ENCODE assay signal across 21 cellular contexts in genomic region chr20:33893314-33893713, GRCh38.
DNase-seq lines count a peak whose midpoint lies in the region; ATAC-seq, FAIRE-seq and TF ChIP-seq lines count a peak whose summit lies in the region.
"Had no signal": no experiment of that assay in that cellular context is flagged by ENCODE, and none has a peak within 500 bp of the region (broad histone marks: within the 10 kb centered on the region; RNA-seq: fewer than 3 reads in every experiment).

No MANE protein-coding gene starts in this region.

- no peak overlapping the region for H3K27ac ChIP-seq in prostate gland
- H3K27ac ChIP-seq: right lobe of liver, SJSA1 had no signal

- DNase-seq in AG04449 (ENCODE audit: low read depth, low spot score) (peak; percentile 41), HS-27A (ENCODE audit: low read depth) (peak; percentile 74), bronchial epithelial cell (ENCODE audit: low read depth) (peak; percentile 55), hepatic stellate cell (ENCODE audit: low spot score) (peak; percentile 72), Right ventricle myocardium superior (no peak), NCI-H446 (lab: John Stamatoyannopoulos, UW) (no peak), prostate gland (ENCODE audit: low spot score) (no peak), activated gamma-delta T cell (lab: John Stamatoyannopoulos, UW) (no peak)
- DNase-seq: activated CD4-positive, CD25-positive, alpha-beta regulatory T cell treated with anti-CD3 and anti-CD28 coated beads, Interleukin-2, amount 50 U/mL, for 72 hours; activated CD8-positive, alpha-beta memory T cell treated with anti-CD3 and anti-CD28 coated beads, Interleukin-2, amount 10 ng/mL, durations not matched to agents 7 days and 5 days; activated effector memory CD4-positive, alpha-beta T cell treated with anti-CD3 and anti-CD28 coated beads, Interleukin-2, amount 50 U/mL, for 16 hours; aorta; dermis blood vessel endothelial cell; left colon; NCI-H187; NCI-H510A; nucleus accumbens; right lobe of liver; stimulated activated naive CD8-positive, alpha-beta T cell treated with anti-CD3 and anti-CD28 coated beads, Interleukin-15, amount 100 ng/mL, for 72 hours; T-helper 9 cell had no signal

- TF ChIP-seq POLR2A in prostate gland (IDR thresholded peaks at IDR 0.05), result no peak

- intact Hi-C loops in Right ventricle myocardium superior (cut with DNase I) (no loop called here), prostate gland (cut with DNase I) (loop anchor here (10.0 kb wide), 1 partner anchor 61 kb away; no protein-coding TSS in a partner anchor)

- POLR2A ChIA-PET in AG04449 (lab: Yijun Ruan, JAX), result no interaction called here

- no peaks in the 10 kb centered on the region for H3K4me1 ChIP-seq in prostate gland (replicated peaks)
- H3K4me1 ChIP-seq: right lobe of liver, SJSA1 had no signal

- no peak for FAIRE-seq in bronchial epithelial cell (lab: Jason Lieb, UNC)

- no peak for ATAC-seq in Right ventricle myocardium superior (ENCODE audit: poor library complexity)
- ATAC-seq: activated CD8-positive, alpha-beta memory T cell treated with anti-CD3 and anti-CD28 coated beads, Interleukin-2, amount 10 ng/mL, durations not matched to agents 7 days and 5 days; left colon; right lobe of liver; stimulated activated naive CD8-positive, alpha-beta T cell treated with anti-CD3 and anti-CD28 coated beads, Interleukin-15, amount 100 ng/mL, for 72 hours had no signal

- H3K36me3 ChIP-seq in bronchial epithelial cell (ENCODE audit: control insufficient read depth, insufficient read depth, low read length) (no peaks in the 10 kb centered on the region), prostate gland (no peaks in the 10 kb centered on the region)
- H3K36me3 ChIP-seq: right lobe of liver, SJSA1 had no signal

- no peak overlapping the region for H3K4me3 ChIP-seq in AG04449 (ENCODE audit: low read depth, low read length)
- H3K4me3 ChIP-seq in bronchial epithelial cell (ENCODE audit: low read depth, low read length), result no peak overlapping the region
- H3K4me3 ChIP-seq in prostate gland, result no peak overlapping the region
- H3K4me3 ChIP-seq: right lobe of liver, SJSA1 had no signal

- CTCF ChIA-PET in AG04449 (lab: Yijun Ruan, JAX), result interaction anchor here (1.3 to 2.9 kb wide), 3 partner anchors 15 to 169 kb away, joined by 4 to 8 read pairs (median 5); no protein-coding TSS in a partner anchor

- H3K27me3 ChIP-seq in bronchial epithelial cell (ENCODE audit: control insufficient read depth, insufficient read depth, low read length) (peaks cover 3% of the 10 kb centered on the region), prostate gland (replicated peaks; ENCODE audit: insufficient read depth) (no peaks in the 10 kb centered on the region)
- H3K27me3 ChIP-seq: right lobe of liver, SJSA1 had no signal

- H3K9me3 ChIP-seq in prostate gland, result no peaks in the 10 kb centered on the region
- H3K9me3 ChIP-seq: right lobe of liver, SJSA1 had no signal

- TF ChIP-seq CTCF in AG04449 (IDR thresholded peaks at IDR 0.05; ENCODE audit: insufficient read depth, low read length, missing control alignments), result no peak
- TF ChIP-seq CTCF in bronchial epithelial cell (IDR thresholded peaks at IDR 0.05; ENCODE audit: insufficient read depth, low read length, severe bottlenecking), result no peak
- no peak for TF ChIP-seq CTCF in prostate gland (IDR thresholded peaks at IDR 0.05)

- 81% methylated on average over 4 of the region's 4 CpGs for WGBS in prostate gland

Comparison
In these comparisons a context has a peak if more than half of its experiments do, and no peak if none do; other contexts are left out.
1. DNase-seq: peak in AG04449 (single experiment), HS-27A (single experiment), bronchial epithelial cell (single experiment) and hepatic stellate cell (single experiment); none in Right ventricle myocardium superior (single experiment), NCI-H446 (0 of 2), prostate gland (single experiment) and activated gamma-delta T cell (single experiment).